In genomic region chr1:27298632-27299384, GRCh38 we compare ENCODE assay signal across 14 cellular contexts. TPM values are rescaled to one million over a fixed set of nuclear protein-coding genes. Genes with fewer than 3 reads are reported as not detected.
DNase-seq lines count a peak whose midpoint lies in the region; ATAC-seq and TF ChIP-seq lines count a peak whose summit lies in the region.
"Had no signal": no experiment of that assay in that cellular context is flagged by ENCODE, and none has a peak within 500 bp of the region (broad histone marks: within the 10 kb centered on the region; RNA-seq: fewer than 3 reads in every experiment).

No MANE protein-coding gene starts in this region.

- no peak overlapping the region for H3K4me3 ChIP-seq in thymus (ENCODE audit: low read length)

- H3K4me1 Mint-ChIP-seq in mesothelial cell of epicardium, result peaks cover 37% of the 10 kb centered on the region
- H3K4me1 Mint-ChIP-seq: activated CD4-positive, alpha-beta T cell treated with anti-CD3 and anti-CD28 coated beads for 36 hours had no signal

- H3K36me3 Mint-ChIP-seq in mesothelial cell of epicardium, result peaks cover 6% of the 10 kb centered on the region

- TF ChIP-seq CTCF in mesothelial cell of epicardium (IDR thresholded peaks at IDR 0.05; ENCODE audit: unreplicated experiment), result no peak

- DNase-seq in NCI-H1694 (lab: John Stamatoyannopoulos, UW), result peak; percentile 55
- peak; percentile 38 for DNase-seq in cerebellar cortex (ENCODE audit: low spot score)
- DNase-seq in mesothelial cell of epicardium (ENCODE audit: low spot score in 2 of 2, unreplicated experiment in 2 of 2), result no peak
- no peak for DNase-seq in MV-4-11 (lab: John Stamatoyannopoulos, UW)
- DNase-seq in NCI-H187 (lab: John Stamatoyannopoulos, UW), result no peak
- DNase-seq: activated CD4-positive, alpha-beta T cell treated with anti-CD3 and anti-CD28 coated beads for 36 hours; naive thymus-derived CD4-positive, alpha-beta T cell; NCI-H1930; RPMI8226 had no signal

- H3K36me3 ChIP-seq in thymus (ENCODE audit: control insufficient read depth, insufficient read depth), result peaks cover 69% of the 10 kb centered on the region

- 96% methylated on average over 8 of the region's 8 CpGs for WGBS in thymus

- H3K4me3 Mint-ChIP-seq in mesothelial cell of epicardium, result peak overlapping the region; percentile 7
- H3K4me3 Mint-ChIP-seq: activated CD4-positive, alpha-beta T cell treated with anti-CD3 and anti-CD28 coated beads for 36 hours; naive thymus-derived CD4-positive, alpha-beta T cell had no signal

- H3K27me3 Mint-ChIP-seq in mesothelial cell of epicardium (ENCODE audit: low read depth), result no peaks in the 10 kb centered on the region
- H3K27me3 Mint-ChIP-seq: activated CD4-positive, alpha-beta T cell treated with anti-CD3 and anti-CD28 coated beads for 36 hours; naive thymus-derived CD4-positive, alpha-beta T cell had no signal

- H3K9me3 Mint-ChIP-seq in mesothelial cell of epicardium, result no peaks in the 10 kb centered on the region

- no peaks in the 10 kb centered on the region for H3K27me3 ChIP-seq in thymus (ENCODE audit: control insufficient read depth, insufficient read depth)

- H3K4me1 ChIP-seq in thymus (ENCODE audit: control insufficient read depth, insufficient read depth, low read length), result no peaks in the 10 kb centered on the region

- no peaks in the 10 kb centered on the region for H3K9me3 ChIP-seq in thymus (ENCODE audit: control insufficient read depth)

- peak overlapping the region; percentile 96 for H3K27ac Mint-ChIP-seq in mesothelial cell of epicardium
- H3K27ac Mint-ChIP-seq: activated CD4-positive, alpha-beta T cell treated with anti-CD3 and anti-CD28 coated beads for 36 hours had no signal

- ATAC-seq in GM18517 (IDR thresholded peaks at IDR 0.05; ENCODE audit: unreplicated experiment) (no peak), HG03139 (IDR thresholded peaks at IDR 0.05; ENCODE audit: unreplicated experiment) (no peak)
- ATAC-seq: activated CD4-positive, alpha-beta T cell treated with anti-CD3 and anti-CD28 coated beads for 36 hours; HCT116; naive thymus-derived CD4-positive, alpha-beta T cell had no signal

- peak overlapping the region; percentile 1 for H3K27ac ChIP-seq in thymus (ENCODE audit: low read depth)

RNA-seq across cellular contexts. Expression of gene TMEM222, which starts 23.2 kb away (rescaled TPM):
- 36.0 to 39.1 TPM (median 37.2 TPM) in 3 replicates for total RNA-seq in mesothelial cell of epicardium
- 35.5 TPM for polyA plus RNA-seq in thymus

RNA-seq across cellular contexts. Expression of gene SYTL1, which starts 43.0 kb away (rescaled TPM):
- total RNA-seq in mesothelial cell of epicardium, result 41.0 to 42.8 TPM (median 42.2 TPM) in 3 replicates
- polyA plus RNA-seq in thymus, result 167 TPM
- total RNA-seq: frontal cortex had no signal

Comparison
In these comparisons a context has a peak if more than half of its experiments do, and no peak if none do; other contexts are left out.
1. DNase-seq: peak in NCI-H1694 (single experiment) and cerebellar cortex (single experiment); none in mesothelial cell of epicardium (0 of 2), MV-4-11 (single experiment) and NCI-H187 (0 of 2).